Comparison of ENCODE assay signal across 9 cellular contexts in the genomic region with DNA sequence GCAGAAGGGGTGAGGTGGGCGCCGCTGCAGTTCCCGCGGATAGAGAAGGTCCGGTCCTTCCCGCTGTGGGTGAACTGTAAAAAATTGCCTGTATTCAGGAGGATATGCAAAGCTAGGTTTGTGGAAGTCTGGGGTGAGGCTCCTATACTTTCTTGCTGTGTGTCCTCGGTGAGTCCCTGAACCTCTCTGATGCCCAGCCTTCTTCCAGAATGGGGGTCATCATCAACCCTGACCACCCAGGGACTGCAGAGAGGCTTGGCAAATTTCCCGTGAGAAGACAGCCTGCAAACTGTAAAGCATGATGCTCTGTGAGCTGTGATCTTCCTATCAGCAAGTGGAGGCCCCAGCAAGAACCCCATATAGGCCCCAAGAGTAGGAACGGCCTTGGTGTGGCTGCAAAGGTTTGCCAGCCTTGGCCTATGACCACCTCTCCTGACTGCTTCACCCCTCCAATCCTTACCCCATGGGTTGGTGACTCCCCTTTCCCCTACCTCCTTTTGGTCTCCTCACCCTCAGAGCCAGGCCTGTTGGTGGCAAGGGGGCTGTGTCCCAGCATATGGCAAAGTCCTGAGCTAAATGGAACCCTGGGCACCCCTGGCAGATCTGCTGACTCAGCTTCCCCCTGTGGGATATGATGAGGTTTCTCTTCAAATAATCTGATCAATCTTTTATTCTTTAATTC. TPM values are rescaled to one million over a fixed set of nuclear protein-coding genes. Genes with fewer than 3 reads are reported as not detected.
A peak's percentile ranks its signal among the peaks of the same experiment; 100 is the strongest.
DNase-seq lines count a peak whose midpoint lies in the region; ATAC-seq and TF ChIP-seq lines count a peak whose summit lies in the region.
"Had no signal": no experiment of that assay in that cellular context is flagged by ENCODE, and none has a peak within 500 bp of the region (broad histone marks: within the 10 kb centered on the region; RNA-seq: fewer than 3 reads in every experiment).

No MANE protein-coding gene starts in this region.

- H3K36me3 ChIP-seq in lower lobe of right lung (peaks cover 15% of the 10 kb centered on the region), uterus (no peaks in the 10 kb centered on the region)

- TF ChIP-seq CTCF in lower lobe of right lung (IDR thresholded peaks at IDR 0.05) (no peak), uterus (IDR thresholded peaks at IDR 0.05) (no peak)

- H3K36me3 Mint-ChIP-seq in activated naive CD8-positive, alpha-beta T cell treated with anti-CD3 and anti-CD28 coated beads, Interleukin-2, amount 50 U/mL, for 24 hours (ENCODE audit: low read depth), result peaks cover 31% of the 10 kb centered on the region

- ATAC-seq in HG03066 (IDR thresholded peaks at IDR 0.05; ENCODE audit: low read depth, unreplicated experiment) (peak; percentile 5), lower lobe of right lung (no peak), GM18519 (IDR thresholded peaks at IDR 0.05; ENCODE audit: low FRiP score, unreplicated experiment) (no peak), HG02610 (IDR thresholded peaks at IDR 0.05; ENCODE audit: unreplicated experiment) (no peak)
- no peak for ATAC-seq in activated naive CD8-positive, alpha-beta T cell treated with anti-CD3 and anti-CD28 coated beads, Interleukin-2, amount 50 U/mL, for 24 hours

- H3K4me1 ChIP-seq in lower lobe of right lung, result peaks cover 10% of the 10 kb centered on the region
- peaks cover 4 to 13% of the 10 kb centered on the region in 2 donors for H3K4me1 ChIP-seq in uterus

- H3K27me3 ChIP-seq in lower lobe of right lung (ENCODE audit: low read depth), result no peaks in the 10 kb centered on the region
- no peaks in the 10 kb centered on the region for H3K27me3 ChIP-seq in uterus

- H3K9me3 ChIP-seq in lower lobe of right lung, result no peaks in the 10 kb centered on the region
- no peaks in the 10 kb centered on the region for H3K9me3 ChIP-seq in uterus

- intact Hi-C loops in lower lobe of right lung (cut with DNase I) (no loop called here), uterus (cut with DNase I; ENCODE audit: low total_unique reads) (no loop called here)

- no peaks in the 10 kb centered on the region for H3K9me3 Mint-ChIP-seq in activated naive CD8-positive, alpha-beta T cell treated with anti-CD3 and anti-CD28 coated beads, Interleukin-2, amount 50 U/mL, for 24 hours

- TF ChIP-seq POLR2A in uterus (IDR thresholded peaks at IDR 0.05), result no peak

- H3K4me3 ChIP-seq in lower lobe of right lung (peak overlapping the region; percentile 84), uterus (peak overlapping the region; percentile 85 to 89)

- H3K27ac ChIP-seq in lower lobe of right lung, result peak overlapping the region; percentile 63
- H3K27ac ChIP-seq in uterus, result peak overlapping the region; percentile 90 to 96

- H3K4me3 Mint-ChIP-seq in activated naive CD8-positive, alpha-beta T cell treated with anti-CD3 and anti-CD28 coated beads, Interleukin-2, amount 50 U/mL, for 24 hours, result peak overlapping the region; percentile 89

- DNase-seq in EH (ENCODE audit: low read depth) (peak; percentile 18), lower lobe of right lung (no peak), uterus (no peak), DMS79 (lab: John Stamatoyannopoulos, UW) (no peak)
- DNase-seq in activated naive CD8-positive, alpha-beta T cell treated with anti-CD3 and anti-CD28 coated beads, Interleukin-2, amount 50 U/mL, for 24 hours, result peak; percentile 2

- peaks cover 15% of the 10 kb centered on the region for H3K4me1 Mint-ChIP-seq in activated naive CD8-positive, alpha-beta T cell treated with anti-CD3 and anti-CD28 coated beads, Interleukin-2, amount 50 U/mL, for 24 hours

- peaks cover 6% of the 10 kb centered on the region for H3K27me3 Mint-ChIP-seq in activated naive CD8-positive, alpha-beta T cell treated with anti-CD3 and anti-CD28 coated beads, Interleukin-2, amount 50 U/mL, for 24 hours

- H3K27ac Mint-ChIP-seq in activated naive CD8-positive, alpha-beta T cell treated with anti-CD3 and anti-CD28 coated beads, Interleukin-2, amount 50 U/mL, for 24 hours, result peak overlapping the region; percentile 88

RNA-seq across cellular contexts. Expression of a gene that starts 0.8 kb away (rescaled TPM):
- total RNA-seq in lower lobe of right lung (10.8 TPM), uterus (10 to 100 TPM; 22.1 to 58.5 (median 28.0) TPM)

RNA-seq across cellular contexts. Expression of a gene that starts 31.0 kb away (rescaled TPM):
- total RNA-seq in lower lobe of right lung (0.35 TPM), uterus (1 to 10 TPM in 1 of 4 donors, under 1 TPM in 1, not detected in 2; 0.55 to 1.3 TPM)
- total RNA-seq: RPMI7951 had no signal

Comparison
In these comparisons a context has a peak if more than half of its experiments do, and no peak if none do; other contexts are left out.
1. DNase-seq: peak in EH (single experiment) and activated naive CD8-positive, alpha-beta T cell treated with anti-CD3 and anti-CD28 coated beads, Interleukin-2, amount 50 U/mL, for 24 hours (single experiment); none in lower lobe of right lung (single experiment), uterus (0 of 2) and DMS79 (single experiment).